Comparison of ENCODE assay signal across 13 cellular contexts in the genomic region with DNA sequence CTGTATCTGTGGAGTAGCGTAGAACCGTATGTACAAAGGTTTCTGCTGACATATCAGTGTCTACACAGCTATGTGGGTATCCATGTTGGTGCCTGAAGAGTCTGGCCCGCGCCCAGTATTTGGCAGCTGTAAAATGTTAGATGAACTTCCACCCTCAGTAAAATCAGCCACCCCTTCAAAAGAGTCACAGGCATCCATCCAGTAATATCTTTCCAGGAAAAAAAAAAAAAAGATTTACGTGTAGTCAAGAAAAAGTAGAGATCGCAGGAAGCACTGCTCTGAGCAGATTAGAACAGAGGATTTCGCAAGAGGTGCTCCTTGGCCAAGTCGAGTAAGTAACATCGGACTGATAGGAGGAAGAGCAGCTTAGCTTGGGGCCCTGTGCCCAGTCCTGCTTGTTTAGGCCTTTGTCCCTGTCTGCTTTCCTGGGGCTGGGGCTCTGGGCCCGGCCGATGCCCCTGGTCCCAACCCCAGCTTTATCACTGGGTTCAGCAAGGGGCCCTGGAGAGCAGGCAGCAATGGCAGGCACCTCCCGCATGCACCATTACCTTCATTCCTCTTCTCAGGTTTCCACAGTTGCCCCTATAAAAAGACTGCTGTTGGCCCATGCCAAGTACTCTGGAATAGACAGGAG. TPM values are rescaled to one million over a fixed set of nuclear protein-coding genes. Genes with fewer than 3 reads are reported as not detected.
DNase-seq lines count a peak whose midpoint lies in the region; ATAC-seq and TF ChIP-seq lines count a peak whose summit lies in the region.
"Had no signal": no experiment of that assay in that cellular context is flagged by ENCODE, and none has a peak within 500 bp of the region (broad histone marks: within the 10 kb centered on the region; RNA-seq: fewer than 3 reads in every experiment).

No MANE protein-coding gene starts in this region.

- no peaks in the 10 kb centered on the region for H3K36me3 Mint-ChIP-seq in stimulated activated effector memory CD8-positive, alpha-beta T cell treated with anti-CD3 and anti-CD28 coated beads, Interleukin-12 subunit alpha, Interleukin-12 subunit beta, amount 100 ng/mL, for 72 hours

- no peaks in the 10 kb centered on the region for H3K4me1 Mint-ChIP-seq in stimulated activated effector memory CD8-positive, alpha-beta T cell treated with anti-CD3 and anti-CD28 coated beads, Interleukin-12 subunit alpha, Interleukin-12 subunit beta, amount 100 ng/mL, for 72 hours

- no peak for TF ChIP-seq CTCF in RWPE1 (conservative IDR thresholded peaks at IDR 0.05; ENCODE audit: low read depth)

- H3K9me3 Mint-ChIP-seq in stimulated activated effector memory CD8-positive, alpha-beta T cell treated with anti-CD3 and anti-CD28 coated beads, Interleukin-12 subunit alpha, Interleukin-12 subunit beta, amount 100 ng/mL, for 72 hours = no peaks in the 10 kb centered on the region
- H3K9me3 Mint-ChIP-seq: CD4-positive, alpha-beta T cell; stimulated activated naive CD8-positive, alpha-beta T cell treated with anti-CD3 and anti-CD28 coated beads, Interleukin-15, Interleukin-2, amounts not matched to agents 100 ng/mL and 50 ng/mL, for 24 hours had no signal

- CTCF ChIA-PET in RWPE1 (lab: Yijun Ruan, JAX) = interaction anchor here (0.7 kb wide), 1 partner anchor 1482 kb away, joined by 5 read pairs; no protein-coding TSS in a partner anchor

- H3K27ac Mint-ChIP-seq in stimulated activated effector memory CD8-positive, alpha-beta T cell treated with anti-CD3 and anti-CD28 coated beads, Interleukin-12 subunit alpha, Interleukin-12 subunit beta, amount 100 ng/mL, for 72 hours = no peak overlapping the region
- H3K27ac Mint-ChIP-seq: activated CD8-positive, alpha-beta T cell treated with anti-CD3 and anti-CD28 coated beads, Interleukin-2, amount 10 ng/mL, durations not matched to agents 7 days and 5 days; CD4-positive, alpha-beta T cell; stimulated activated naive CD8-positive, alpha-beta T cell treated with anti-CD3 and anti-CD28 coated beads, Interleukin-15, Interleukin-2, amounts not matched to agents 100 ng/mL and 50 ng/mL, for 24 hours had no signal

- H3K4me3 Mint-ChIP-seq in stimulated activated effector memory CD8-positive, alpha-beta T cell treated with anti-CD3 and anti-CD28 coated beads, Interleukin-12 subunit alpha, Interleukin-12 subunit beta, amount 100 ng/mL, for 72 hours = no peak overlapping the region
- H3K4me3 Mint-ChIP-seq: activated CD8-positive, alpha-beta T cell treated with anti-CD3 and anti-CD28 coated beads, Interleukin-2, amount 10 ng/mL, durations not matched to agents 7 days and 5 days; CD4-positive, alpha-beta T cell; stimulated activated naive CD8-positive, alpha-beta T cell treated with anti-CD3 and anti-CD28 coated beads, Interleukin-15, Interleukin-2, amounts not matched to agents 100 ng/mL and 50 ng/mL, for 24 hours had no signal

- POLR2A ChIA-PET in RWPE1 (lab: Yijun Ruan, JAX; ENCODE audit: low non-redundant PET) = no interaction called here

- peak overlapping the region; percentile 63 for H3K27ac ChIP-seq in RWPE1
- H3K27ac ChIP-seq: skin epidermis had no signal

- peak; percentile 62 for DNase-seq in CD1c-positive myeloid dendritic cell (ENCODE audit: extremely low spot score)
- DNase-seq in RWPE1 (ENCODE audit: low spot score) = no peak
- DNase-seq in Right ventricle myocardium superior = peak; percentile 73
- peak; percentile 86 for DNase-seq in posterior vena cava (ENCODE audit: low spot score)
- DNase-seq in stimulated activated effector memory CD8-positive, alpha-beta T cell treated with anti-CD3 and anti-CD28 coated beads, Interleukin-12 subunit alpha, Interleukin-12 subunit beta, amount 100 ng/mL, for 72 hours (ENCODE audit: low spot score in 2 of 2) = no peak
- DNase-seq in iPS-NIHi7 (ENCODE audit: extremely low spot score) = no peak
- DNase-seq: activated CD8-positive, alpha-beta T cell treated with anti-CD3 and anti-CD28 coated beads, Interleukin-2, amount 10 ng/mL, durations not matched to agents 7 days and 5 days; CD4-positive, alpha-beta T cell; NCI-H1930 had no signal

- intact Hi-C loops in Right ventricle myocardium superior (cut with DNase I) (no loop called here), posterior vena cava (cut with DNase I) (loop anchor here (10.0 kb wide), 2 partner anchors 86 to 136 kb away; no protein-coding TSS in a partner anchor)

- ATAC-seq in Right ventricle myocardium superior (ENCODE audit: poor library complexity) (peak; percentile 90), HG03135 (IDR thresholded peaks at IDR 0.05; ENCODE audit: unreplicated experiment) (no peak), HG02884 (IDR thresholded peaks at IDR 0.05; ENCODE audit: unreplicated experiment) (no peak)
- no peak for ATAC-seq in stimulated activated effector memory CD8-positive, alpha-beta T cell treated with anti-CD3 and anti-CD28 coated beads, Interleukin-12 subunit alpha, Interleukin-12 subunit beta, amount 100 ng/mL, for 72 hours
- ATAC-seq: activated CD8-positive, alpha-beta T cell treated with anti-CD3 and anti-CD28 coated beads, Interleukin-2, amount 10 ng/mL, durations not matched to agents 7 days and 5 days had no signal

RNA-seq across cellular contexts. Expression of gene DAPK1, which starts 21.2 kb away (rescaled TPM):
- total RNA-seq in Right ventricle myocardium superior (5.3 TPM), posterior vena cava (10 to 100 TPM; 33.2 to 34.3 TPM)

Comparison
In these comparisons a context has a peak if more than half of its experiments do, and no peak if none do; other contexts are left out.
1. DNase-seq: peak in CD1c-positive myeloid dendritic cell (single experiment), Right ventricle myocardium superior (single experiment) and posterior vena cava (single experiment); none in RWPE1 (single experiment), stimulated activated effector memory CD8-positive, alpha-beta T cell treated with anti-CD3 and anti-CD28 coated beads, Interleukin-12 subunit alpha, Interleukin-12 subunit beta, amount 100 ng/mL, for 72 hours (0 of 2) and iPS-NIHi7 (single experiment).